In genomic region chr2:1605102-1605501, GRCh38 we compare ENCODE assay signal across 1 cellular context.
TF ChIP-seq lines count a peak whose summit lies in the region.

No MANE protein-coding gene starts in this region.

TF ChIP-seq in H1, 55 proteins besides CTCF, POLR2A, EP300 and RAD21 (continued from another document):
- no peak for TF ChIP-seq FOSL1 (IDR thresholded peaks at IDR 0.05; ENCODE audit: insufficient read depth, low read depth, low read length)
- no peak for TF ChIP-seq BRCA1 (IDR thresholded peaks at IDR 0.05; ENCODE audit: low read depth, low read length)
- TF ChIP-seq POU5F1 (IDR thresholded peaks at IDR 0.05; ENCODE audit: low read depth, low read length) = no peak
- no peak for TF ChIP-seq KDM1A (IDR thresholded peaks at IDR 0.05; ENCODE audit: borderline replicate concordance, low read length)
TF ChIP-seq in H1: peak in this region for 0.
